7 cellular contexts compared by ENCODE assay signal in genomic region chr22:33119044-33119443, GRCh38.
"Had no signal": no experiment of that assay in that cellular context is flagged by ENCODE, and none has a peak within 500 bp of the region (broad histone marks: within the 10 kb centered on the region; RNA-seq: fewer than 3 reads in every experiment).

No MANE protein-coding gene starts in this region.

- DNase-seq: GDM1, GF-D8 had no signal

- FAIRE-seq: G401.6, GM12878, GM12891, GM18507, GM19239 had no signal

- H3K4me3 ChIP-seq: GM12878 had no signal

- ATAC-seq: GM12878 had no signal
